In genomic region chr10:132495231-132495630, GRCh38 we compare ENCODE assay signal across 22 cellular contexts.
"Had no signal": no experiment of that assay in that cellular context is flagged by ENCODE, and none has a peak within 500 bp of the region (broad histone marks: within the 10 kb centered on the region; RNA-seq: fewer than 3 reads in every experiment).

No MANE protein-coding gene starts in this region.

- H3K36me3 Mint-ChIP-seq: activated naive CD8-positive, alpha-beta T cell treated with anti-CD3 and anti-CD28 coated beads, Interleukin-2, amount 10 ng/mL, durations not matched to agents 7 days and 5 days; naive thymus-derived CD8-positive, alpha-beta T cell; neural progenitor cell had no signal

- H3K9me3 Mint-ChIP-seq: activated naive CD4-positive, alpha-beta T cell treated with anti-CD3 and anti-CD28 coated beads for 36 hours; activated naive CD8-positive, alpha-beta T cell treated with anti-CD3 and anti-CD28 coated beads, Interleukin-2, amount 10 ng/mL, durations not matched to agents 7 days and 5 days; naive thymus-derived CD8-positive, alpha-beta T cell had no signal

- H3K4me1 Mint-ChIP-seq: activated CD4-positive, alpha-beta T cell treated with anti-CD3 and anti-CD28 coated beads for 36 hours; activated naive CD8-positive, alpha-beta T cell treated with anti-CD3 and anti-CD28 coated beads, Interleukin-2, amount 10 ng/mL, durations not matched to agents 7 days and 5 days had no signal

- H3K4me3 ChIP-seq: breast epithelium, coronary artery, dorsolateral prefrontal cortex, neural progenitor cell, testis, upper lobe of left lung had no signal

- H3K27me3 Mint-ChIP-seq: activated CD4-positive, alpha-beta T cell treated with anti-CD3 and anti-CD28 coated beads for 36 hours had no signal

- H3K9me3 ChIP-seq: breast epithelium, testis, upper lobe of left lung had no signal

- H3K27me3 ChIP-seq: dorsolateral prefrontal cortex, neural progenitor cell, testis, upper lobe of left lung had no signal

- H3K4me1 ChIP-seq: breast epithelium, neural progenitor cell had no signal

- H3K27ac ChIP-seq: breast epithelium, neural progenitor cell, testis had no signal

- H3K4me3 Mint-ChIP-seq: activated CD4-positive, alpha-beta T cell treated with anti-CD3 and anti-CD28 coated beads for 36 hours; activated naive CD4-positive, alpha-beta T cell treated with anti-CD3 and anti-CD28 coated beads for 36 hours; activated naive CD8-positive, alpha-beta T cell treated with anti-CD3 and anti-CD28 coated beads, Interleukin-2, amount 10 ng/mL, durations not matched to agents 7 days and 5 days; naive thymus-derived CD8-positive, alpha-beta T cell; neural progenitor cell had no signal

- H3K36me3 ChIP-seq: breast epithelium, neural progenitor cell, upper lobe of left lung had no signal

- DNase-seq: activated CD4-positive, alpha-beta T cell treated with anti-CD3 and anti-CD28 coated beads, Interleukin-2, amount 50 U/mL, for 4 hours; activated CD4-positive, CD25-positive, alpha-beta regulatory T cell; activated effector memory CD4-positive, alpha-beta T cell treated with Interleukin-2 at 50 U/mL for 16 hours; activated naive CD4-positive, alpha-beta T cell treated with anti-CD3 and anti-CD28 coated beads for 36 hours; activated naive CD8-positive, alpha-beta T cell treated with anti-CD3 and anti-CD28 coated beads, Interleukin-2, amount 10 ng/mL, durations not matched to agents 7 days and 5 days; activated T-cell treated with anti-CD3 and anti-CD28 coated beads for 4 hours; cerebellar nuclear complex; effector memory CD4-positive, alpha-beta T cell; erythroblast; hippocampal formation; occipital lobe; stimulated activated CD4-positive, alpha-beta T cell treated with anti-CD3 and anti-CD28 coated beads, Interleukin-4, amount 100 ng/mL, for 1 hour; stimulated activated naive CD8-positive, alpha-beta T cell treated with anti-CD3 and anti-CD28 coated beads, Interleukin-15, Interleukin-2, amounts not matched to agents 100 U/mL and 50 U/mL, for 24 hours; testis had no signal

- ATAC-seq: activated CD4-positive, alpha-beta T cell treated with anti-CD3 and anti-CD28 coated beads for 36 hours; naive thymus-derived CD8-positive, alpha-beta T cell; right cardiac atrium; stimulated activated naive CD8-positive, alpha-beta T cell treated with anti-CD3 and anti-CD28 coated beads, Interleukin-15, Interleukin-2, amounts not matched to agents 100 U/mL and 50 U/mL, for 24 hours had no signal

- H3K27ac Mint-ChIP-seq: activated CD4-positive, alpha-beta T cell treated with anti-CD3 and anti-CD28 coated beads for 36 hours; activated naive CD4-positive, alpha-beta T cell treated with anti-CD3 and anti-CD28 coated beads for 36 hours; activated naive CD8-positive, alpha-beta T cell treated with anti-CD3 and anti-CD28 coated beads, Interleukin-2, amount 10 ng/mL, durations not matched to agents 7 days and 5 days; neural progenitor cell had no signal
